ENCODE assay signal across 18 cellular contexts in the genomic region with DNA sequence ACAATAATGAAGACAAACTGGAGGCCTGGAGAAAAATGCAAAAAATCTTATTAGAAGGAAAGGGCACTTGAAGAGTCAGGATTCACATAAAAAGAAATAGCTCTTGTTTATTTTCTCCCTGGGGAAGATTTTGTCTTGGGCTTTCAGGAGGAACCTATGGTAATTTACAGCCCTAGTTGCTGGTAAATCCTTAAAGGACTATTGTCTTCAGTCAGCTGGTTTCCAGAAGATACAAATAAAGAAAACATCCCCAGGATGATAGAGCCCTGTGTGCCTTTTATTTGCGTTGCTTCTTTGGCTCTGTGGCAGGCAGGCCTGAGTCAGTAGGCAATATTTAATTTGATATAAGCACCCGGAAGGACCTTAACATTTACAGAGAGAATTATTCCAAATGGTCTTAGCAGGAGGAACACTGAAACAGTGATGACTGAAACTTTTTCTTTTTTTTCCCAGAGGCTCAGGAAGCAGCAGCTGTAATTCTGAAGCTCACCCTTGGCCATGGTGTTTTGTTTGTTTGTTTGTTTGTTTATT.
DNase-seq lines count a peak whose midpoint lies in the region; ATAC-seq and TF ChIP-seq lines count a peak whose summit lies in the region.
"Had no signal": no experiment of that assay in that cellular context is flagged by ENCODE, and none has a peak within 500 bp of the region (broad histone marks: within the 10 kb centered on the region; RNA-seq: fewer than 3 reads in every experiment).

No MANE protein-coding gene starts in this region.

- H3K9me3 Mint-ChIP-seq in neural progenitor cell (no peaks in the 10 kb centered on the region), progenitor cell of endocrine pancreas (ENCODE audit: low read depth) (no peaks in the 10 kb centered on the region)

- H3K27me3 ChIP-seq in PC-3 (ENCODE audit: low read length) = peaks cover 3% of the 10 kb centered on the region; the same call in 1 of the 2 replicates
- H3K27me3 ChIP-seq in neural progenitor cell = no peaks in the 10 kb centered on the region

- DNase-seq in Caki2 (ENCODE audit: low read depth) = peak; percentile 22
- DNase-seq in PC-3 = peak; percentile 10
- peak; percentile 13 for DNase-seq in islet precursor cell
- peak; percentile 25 for DNase-seq in neural progenitor cell (ENCODE audit: low spot score)
- no peak for DNase-seq in progenitor cell of endocrine pancreas (ENCODE audit: low spot score, unreplicated experiment)
- DNase-seq: CD4-positive, CD25-positive, alpha-beta regulatory T cell; DMS79; NCI-H1436; NCI-H2029 treated with DMSO at 0.1 percent for 48 hours; NCI-H524 treated with DMSO at 0.1 percent for 48 hours; NK-92 treated with Interleukin-12 subunit alpha and Interleukin-12 subunit beta, amount 100 ng/mL, for 24 hours; OCI-M1 had no signal

- H3K4me3 Mint-ChIP-seq in neural progenitor cell (no peak overlapping the region), progenitor cell of endocrine pancreas (ENCODE audit: low read depth) (no peak overlapping the region)
- H3K4me3 Mint-ChIP-seq: B cell; CD4-positive, CD25-positive, alpha-beta regulatory T cell had no signal

- H3K4me1 Mint-ChIP-seq in neural progenitor cell = peaks cover 7% of the 10 kb centered on the region
- peaks cover 4% of the 10 kb centered on the region for H3K4me1 Mint-ChIP-seq in progenitor cell of endocrine pancreas (ENCODE audit: low read depth)
- H3K4me1 Mint-ChIP-seq: B cell; CD4-positive, CD25-positive, alpha-beta regulatory T cell had no signal

- TF ChIP-seq CTCF in PC-3 (conservative IDR thresholded peaks at IDR 0.05; ENCODE audit: low read depth, low read length) (no peak), neural progenitor cell (IDR thresholded peaks at IDR 0.05) (no peak), progenitor cell of endocrine pancreas (IDR thresholded peaks at IDR 0.05; ENCODE audit: unreplicated experiment) (no peak)

- H3F3A ChIP-seq in PC-3 (ENCODE audit: low read length, unreplicated experiment) (no peaks in the 10 kb centered on the region), neural progenitor cell (ENCODE audit: low read depth) (peaks cover 13% of the 10 kb centered on the region)

- H3K27me3 Mint-ChIP-seq in neural progenitor cell (ENCODE audit: insufficient read depth, low read depth) (no peaks in the 10 kb centered on the region), progenitor cell of endocrine pancreas (no peaks in the 10 kb centered on the region)

- H3K4me1 ChIP-seq in PC-3 (ENCODE audit: insufficient read depth, low read length) (peaks cover 8% of the 10 kb centered on the region; the same call in 1 of the 2 replicates), neural progenitor cell (peaks cover 17% of the 10 kb centered on the region)

- H3K27ac ChIP-seq in PC-3 (ENCODE audit: low read length) = no peak overlapping the region
- H3K27ac ChIP-seq in neural progenitor cell = peak overlapping the region; percentile 16
- H3K27ac ChIP-seq: RWPE1 had no signal

- H3K9me3 ChIP-seq in PC-3 (ENCODE audit: low read length) (no peaks in the 10 kb centered on the region), neural progenitor cell (ENCODE audit: low read depth) (no peaks in the 10 kb centered on the region)

- H3K4me2 ChIP-seq in PC-3 (ENCODE audit: low read length) (no peak overlapping the region), neural progenitor cell (peak overlapping the region; percentile 33)

- H2AFZ ChIP-seq in PC-3 (ENCODE audit: low read length) = no peak overlapping the region
- H2AFZ ChIP-seq in neural progenitor cell (replicated peaks) = peak overlapping the region; percentile 36

- no TSS peak for BruUV-seq in PC-3 (replicated peaks; lab: Mats Ljungman, UMichigan)

- in situ Hi-C loops in Caki2 (cut with HindIII; ENCODE audit: low pct_unique_long_range_greater_than_20kb, low sequenced_read_pairs) = no loop called here

- H3K36me3 ChIP-seq in PC-3 (ENCODE audit: low read depth, low read length) (no peaks in the 10 kb centered on the region), neural progenitor cell (no peaks in the 10 kb centered on the region)

- H4K20me1 ChIP-seq in PC-3 (ENCODE audit: low read length) (no peaks in the 10 kb centered on the region), neural progenitor cell (ENCODE audit: low read depth) (no peaks in the 10 kb centered on the region)

- no peak overlapping the region for H3K9ac ChIP-seq in PC-3 (ENCODE audit: low read length)
- H3K9ac ChIP-seq in neural progenitor cell = no peak overlapping the region

- H3K79me2 ChIP-seq in PC-3 (ENCODE audit: low read length) (no peaks in the 10 kb centered on the region), neural progenitor cell (ENCODE audit: low read depth) (no peaks in the 10 kb centered on the region)

- H3K36me3 Mint-ChIP-seq in neural progenitor cell (no peaks in the 10 kb centered on the region), progenitor cell of endocrine pancreas (ENCODE audit: insufficient read depth) (no peaks in the 10 kb centered on the region)
- H3K36me3 Mint-ChIP-seq: CD4-positive, CD25-positive, alpha-beta regulatory T cell had no signal

- H3K27ac Mint-ChIP-seq in neural progenitor cell (no peak overlapping the region), progenitor cell of endocrine pancreas (no peak overlapping the region)
- H3K27ac Mint-ChIP-seq: B cell; CD4-positive, CD25-positive, alpha-beta regulatory T cell had no signal

- H3K9me2 ChIP-seq in PC-3 (replicated peaks; ENCODE audit: low read length) = no peaks in the 10 kb centered on the region

- H3K4me3 ChIP-seq in PC-3 (ENCODE audit: low read length) (no peak overlapping the region), neural progenitor cell (no peak overlapping the region)
- H3K4me3 ChIP-seq: K562 had no signal

- CTCF ChIA-PET in PC-3 (lab: Charles Lee) = no interaction called here

- POLR2A ChIA-PET in PC-3 (lab: Charles Lee; ENCODE audit: unreplicated experiment) = no interaction called here

- intact Hi-C loops in PC-3 (cut with micrococcal nuclease) = no loop called here

- ATAC-seq in PC-3 (peak; percentile 18; the same call in 1 of the 2 replicates), HG03571 (IDR thresholded peaks at IDR 0.05; ENCODE audit: unreplicated experiment) (no peak), HG03378 (IDR thresholded peaks at IDR 0.05; ENCODE audit: unreplicated experiment) (no peak)
- ATAC-seq: HCT116, K562 had no signal
